ENCODE assay signal across 8 cellular contexts in the genomic region with DNA sequence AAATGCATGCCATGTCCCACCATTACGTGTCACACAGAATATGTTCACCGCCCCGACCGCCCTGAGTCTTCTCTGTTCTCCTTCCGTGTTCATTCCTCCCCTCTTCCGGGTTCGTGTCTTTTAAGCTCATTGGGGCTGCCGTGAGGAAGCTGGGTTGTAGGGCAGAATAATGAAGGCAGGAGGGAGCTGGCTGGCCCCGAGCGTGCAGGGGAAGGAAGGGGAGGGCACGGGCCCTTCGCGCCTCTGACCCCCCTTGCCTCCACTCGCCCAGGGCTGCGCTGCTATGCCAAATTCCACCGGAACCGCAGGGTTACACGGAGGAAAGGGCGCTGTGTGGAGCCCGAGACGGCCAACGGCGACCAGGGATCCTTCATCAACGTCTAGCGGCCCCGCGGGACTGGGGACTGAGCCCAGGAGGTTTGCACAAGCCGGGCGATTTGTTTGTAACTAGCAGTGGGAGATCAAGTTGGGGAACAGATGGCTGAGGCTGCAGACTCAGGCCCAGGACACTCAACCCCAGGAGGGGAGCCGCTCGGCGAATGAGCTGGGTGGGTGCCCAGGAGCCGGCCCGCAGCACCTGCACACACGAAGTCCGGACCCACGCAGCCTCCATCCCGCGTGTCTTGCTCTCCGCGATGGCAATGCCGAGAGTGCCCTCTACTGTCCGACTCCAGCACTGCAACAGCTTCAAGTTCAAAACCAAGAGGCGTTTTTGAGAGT. TPM values are rescaled to one million over a fixed set of nuclear protein-coding genes. Genes with fewer than 3 reads are reported as not detected.
DNase-seq lines count a peak whose midpoint lies in the region; ATAC-seq and TF ChIP-seq lines count a peak whose summit lies in the region.

No MANE protein-coding gene starts in this region.

- ATAC-seq in HCT116, result peak; percentile 78
- peak; percentile 96 for ATAC-seq in left lung

- H3K36me3 ChIP-seq in HCT116 (ENCODE audit: control insufficient read depth in 1 of 2, insufficient read depth in 2 of 2, low read length in 2 of 2) (no peaks in the 10 kb centered on the region), left lung (no peaks in the 10 kb centered on the region)

- H3K27me3 ChIP-seq in HCT116 (ENCODE audit: insufficient read depth, low read length), result no peaks in the 10 kb centered on the region
- H3K27me3 ChIP-seq in left lung, result no peaks in the 10 kb centered on the region

- peak overlapping the region; percentile 78 for H2AFZ ChIP-seq in HCT116 (ENCODE audit: low read depth, low read length, poor library complexity, severe bottlenecking)

- no peak for TF ChIP-seq POLR2A in HCT116 (IDR thresholded peaks at IDR 0.05; ENCODE audit: borderline replicate concordance, extremely low read depth, insufficient read depth, insufficient read length)

- no peaks in the 10 kb centered on the region for H3K9me2 ChIP-seq in HCT116 (ENCODE audit: insufficient read depth)

- intact Hi-C loops in HCT116 (cut with micrococcal nuclease) (loop anchor here (2.0 to 5.0 kb wide), 2 partner anchors 67 to 682 kb away; no protein-coding TSS in a partner anchor), left lung (cut with DNase I) (loop anchor here in 1 of 2 donors (5.0 kb wide), 1 partner anchor 67 kb away; a partner anchor contains a TSS)

- no TSS peak for BruUV-seq in HCT116 (replicated peaks; lab: Mats Ljungman, UMichigan)

- CTCF ChIA-PET in HCT116 (lab: Charles Lee), result interaction anchor here (0.7 to 1.6 kb wide), 9 partner anchors 8 to 74 kb away, joined by 3 to 17 read pairs (median 6); a partner anchor contains a TSS

- H3K4me1 ChIP-seq in HCT116 (ENCODE audit: control insufficient read depth in 1 of 2, insufficient read depth in 2 of 2, low read length in 2 of 2), result peaks cover 0 to 16% of the 10 kb centered on the region in 2 experiments; a peak in 2 of 4 replicates
- H3K4me1 ChIP-seq in left lung, result peaks cover 0 to 32% of the 10 kb centered on the region in 2 donors

- H3K27ac ChIP-seq in HCT116 (ENCODE audit: low read depth, low read length) (no peak overlapping the region), left lung (peak overlapping the region in 1 of 2 donors; percentile 95)

- DNase-seq in COLO668 (lab: John Stamatoyannopoulos, UW; ENCODE audit: unreplicated experiment), result peak; percentile 76
- no peak for DNase-seq in HCT116 (ENCODE audit: low read depth, low spot score)
- peak; percentile 38 to 71 for DNase-seq in NCI-H446 (lab: John Stamatoyannopoulos, UW)
- DNase-seq in activated CD4-positive, alpha-beta T cell treated with anti-CD3 and anti-CD28 coated beads for 4 hours, result peak; percentile 84 to 91
- DNase-seq in chondrocyte (ENCODE audit: low spot score), result no peak
- peak; percentile 86 to 91 for DNase-seq in left lung
- DNase-seq in stimulated activated CD4-positive, alpha-beta T cell treated with anti-CD3 and anti-CD28 coated beads, Interleukin-2, amount 100 ng/mL, for 4 hours (ENCODE audit: low read depth), result peak; percentile 79
- no peak for DNase-seq in epidermal melanocyte (ENCODE audit: insufficient read length, low spot score)

- no peak overlapping the region for H3K4me3 ChIP-seq in HCT116 (replicated peaks in 1 of 2; ENCODE audit: low read depth in 1 of 2, low read length in 2 of 2)
- H3K4me3 ChIP-seq in left lung, result peak overlapping the region; percentile 22 to 50

- peak overlapping the region; percentile 63 for H3K4me3 Mint-ChIP-seq in chondrocyte (ENCODE audit: unreplicated experiment)

- H3K9me3 Mint-ChIP-seq in chondrocyte (ENCODE audit: low read depth), result no peaks in the 10 kb centered on the region

- TF ChIP-seq CTCF in HCT116 (IDR thresholded peaks at IDR 0.05 in 2 of 3, conservative IDR thresholded peaks at IDR 0.05 in 1 of 3; ENCODE audit: borderline replicate concordance in 1 of 3, insufficient read depth in 1 of 3, low read depth in 2 of 3, low read length in 2 of 3) (peak; percentile 91 to 98 (median 97)), chondrocyte (IDR thresholded peaks at IDR 0.05) (peak; percentile 99), left lung (IDR thresholded peaks at IDR 0.05) (peak; percentile 94 to 95)

- H3K36me3 Mint-ChIP-seq in chondrocyte (ENCODE audit: low read depth), result no peaks in the 10 kb centered on the region

- TF ChIP-seq RAD21 in HCT116 (IDR thresholded peaks at IDR 0.05; ENCODE audit: low read depth), result peak; percentile 99

- H4K20me1 ChIP-seq in HCT116 (ENCODE audit: insufficient read depth), result no peaks in the 10 kb centered on the region

- peak overlapping the region; percentile 51 for H3K4me2 ChIP-seq in HCT116 (ENCODE audit: low read length)

- H3K27me3 Mint-ChIP-seq in chondrocyte (ENCODE audit: low read depth), result peaks cover 21% of the 10 kb centered on the region

- H3K4me1 Mint-ChIP-seq in chondrocyte (ENCODE audit: low read depth), result peaks cover 6% of the 10 kb centered on the region

- no peaks in the 10 kb centered on the region for H3K79me2 ChIP-seq in HCT116 (ENCODE audit: insufficient read depth, low read length)

- POLR2A ChIA-PET in HCT116 (lab: Charles Lee), result interaction anchor here (1.4 kb wide), 1 partner anchor 55 kb away, joined by 6 read pairs; a partner anchor contains a TSS

- RAD21 ChIA-PET in HCT116 (lab: Charles Lee; ENCODE audit: low non-redundant PET in 1 of 2, low total read pairs in 2 of 2, uncharacterized antibody in 2 of 2, unreplicated experiment in 2 of 2), result interaction anchor here (0.6 to 1.9 kb wide), 5 partner anchors 29 to 69 kb away, joined by 3 to 10 read pairs (median 4); a partner anchor contains a TSS

- H3K27ac Mint-ChIP-seq in chondrocyte (ENCODE audit: unreplicated experiment), result no peak overlapping the region

- H3K9me3 ChIP-seq in HCT116 (ENCODE audit: control insufficient read depth in 1 of 2, insufficient read depth in 1 of 2, low read depth in 1 of 2, low read length in 2 of 2) (no peaks in the 10 kb centered on the region), left lung (no peaks in the 10 kb centered on the region)

- no peak overlapping the region for H3K9ac ChIP-seq in HCT116 (ENCODE audit: low read length)

TF ChIP-seq in HCT116, 20 proteins besides CTCF, POLR2A, EP300 and RAD21:
- TF ChIP-seq, protein P1, sequence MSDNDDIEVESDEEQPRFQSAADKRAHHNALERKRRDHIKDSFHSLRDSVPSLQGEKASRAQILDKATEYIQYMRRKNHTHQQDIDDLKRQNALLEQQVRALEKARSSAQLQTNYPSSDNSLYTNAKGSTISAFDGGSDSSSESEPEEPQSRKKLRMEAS (IDR thresholded peaks at IDR 0.05), result peak; percentile 66
- TF ChIP-seq, protein P2, sequence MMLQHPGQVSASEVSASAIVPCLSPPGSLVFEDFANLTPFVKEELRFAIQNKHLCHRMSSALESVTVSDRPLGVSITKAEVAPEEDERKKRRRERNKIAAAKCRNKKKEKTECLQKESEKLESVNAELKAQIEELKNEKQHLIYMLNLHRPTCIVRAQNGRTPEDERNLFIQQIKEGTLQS (IDR thresholded peaks at IDR 0.05), result no peak

RNA-seq across cellular contexts. Expression of a gene that starts 16.5 kb away (rescaled TPM):
- total RNA-seq in HCT116 (2021; ENCODE audit: unreplicated experiment) (49.0 TPM), chondrocyte (19.8 to 25.5 TPM (median 23.8 TPM) in 3 replicates), left lung (10 to 100 TPM; 49.0 to 95.8 TPM)
- 51.9 and 61.4 TPM in 2 replicates for polyA plus RNA-seq in HCT116 (2012)

RNA-seq across cellular contexts. Expression of a gene that starts 28.0 kb away (rescaled TPM):
- total RNA-seq in HCT116 (2021; ENCODE audit: unreplicated experiment), result 0.47 TPM
- polyA plus RNA-seq in HCT116 (2012), result 0.20 and 0.30 TPM in 2 replicates
- 0.17 to 0.29 TPM (median 0.18 TPM) in 3 replicates for total RNA-seq in chondrocyte
- total RNA-seq in left lung, result under 1 TPM; 0.10 to 0.61 TPM

RNA-seq across cellular contexts. Expression of a gene that starts 38.5 kb away (rescaled TPM):
- 93.8 TPM for total RNA-seq in HCT116 (2021; ENCODE audit: unreplicated experiment)
- 153 and 176 TPM in 2 replicates for polyA plus RNA-seq in HCT116 (2012)
- 31.8 to 33.6 TPM (median 32.1 TPM) in 3 replicates for total RNA-seq in chondrocyte
- total RNA-seq in left lung, result 10 to 100 TPM; 25.7 to 28.0 TPM

RNA-seq across cellular contexts. Expression of a gene that starts 42.5 kb away (rescaled TPM):
- total RNA-seq in HCT116 (2021; ENCODE audit: unreplicated experiment) (0.12 TPM), chondrocyte (0.36 TPM in 1 of 3 replicates, not detected in the others), left lung (10 to 100 TPM in 1 of 2 donors, 1 to 10 TPM in 1; 5.7 to 14.4 TPM)
- 0.59 and 1.4 TPM in 2 replicates for polyA plus RNA-seq in HCT116 (2012)

RNA-seq across cellular contexts. Expression of a gene that starts 55.5 kb away (rescaled TPM):
- total RNA-seq in HCT116 (2021; ENCODE audit: unreplicated experiment) (22.8 TPM), chondrocyte (8.5 to 10.1 TPM (median 9.2 TPM) in 3 replicates), left lung (10 to 100 TPM; 13.4 to 15.2 TPM)
- 28.7 and 30.6 TPM in 2 replicates for polyA plus RNA-seq in HCT116 (2012)

Comparison
In these comparisons a context has a peak if more than half of its experiments do, and no peak if none do; other contexts are left out.
1. DNase-seq: peak in COLO668 (single experiment), NCI-H446 (2 of 2), activated CD4-positive, alpha-beta T cell treated with anti-CD3 and anti-CD28 coated beads for 4 hours (2 of 2), left lung (2 of 2) and stimulated activated CD4-positive, alpha-beta T cell treated with anti-CD3 and anti-CD28 coated beads, Interleukin-2, amount 100 ng/mL, for 4 hours (single experiment); none in HCT116 (single experiment), chondrocyte (single experiment) and epidermal melanocyte (single experiment).
2. H3K4me3 ChIP-seq: peak in left lung (2 of 2); none in HCT116 (0 of 2).
3. Peak in every context shown above with its lines, with median percentiles within 50 percentile points of each other: CTCF ChIP-seq.